15 cellular contexts compared by ENCODE assay signal in the genomic region with DNA sequence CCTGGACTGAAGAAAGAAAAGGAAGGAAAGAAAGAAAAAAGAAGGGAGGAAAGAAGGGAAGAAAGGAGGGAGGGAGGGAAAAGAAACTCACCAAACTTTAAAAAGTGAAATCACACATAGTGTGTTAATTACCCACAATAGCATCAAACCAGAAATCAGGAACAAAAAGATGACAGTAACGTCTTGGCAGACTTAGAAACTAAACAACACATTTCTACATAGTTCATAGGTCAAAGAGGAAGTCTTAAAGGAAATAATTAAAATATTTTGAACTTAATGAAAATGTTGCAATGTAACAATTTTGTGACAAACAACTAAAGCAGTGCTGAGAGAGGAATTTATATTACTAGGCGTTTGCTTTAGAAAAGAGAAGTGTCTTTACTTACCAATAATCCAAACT.
"Had no signal": no experiment of that assay in that cellular context is flagged by ENCODE, and none has a peak within 500 bp of the region (broad histone marks: within the 10 kb centered on the region; RNA-seq: fewer than 3 reads in every experiment).

No MANE protein-coding gene starts in this region.

- H3K36me3 Mint-ChIP-seq: stimulated activated effector memory CD8-positive, alpha-beta T cell treated with anti-CD3 and anti-CD28 coated beads, Interleukin-12 subunit alpha, Interleukin-12 subunit beta, amount 100 ng/mL, for 72 hours had no signal

- H3K4me1 ChIP-seq: right atrium auricular region had no signal

- H3K4me3 ChIP-seq: body of pancreas, right atrium auricular region, smooth muscle cell, tibial artery had no signal

- H3K4me1 Mint-ChIP-seq: activated CD4-positive, alpha-beta T cell treated with anti-CD3 and anti-CD28 coated beads, Interleukin-2, amount 10 ng/mL, durations not matched to agents 7 days and 5 days; stimulated activated effector memory CD8-positive, alpha-beta T cell treated with anti-CD3 and anti-CD28 coated beads, Interleukin-12 subunit alpha, Interleukin-12 subunit beta, amount 100 ng/mL, for 72 hours had no signal

- H3K36me3 ChIP-seq: right atrium auricular region, tibial artery had no signal

- H3K27ac ChIP-seq: epithelial cell of prostate, right atrium auricular region, tibial artery had no signal

- H3K27me3 Mint-ChIP-seq: activated CD4-positive, alpha-beta T cell treated with anti-CD3 and anti-CD28 coated beads, Interleukin-2, amount 10 ng/mL, durations not matched to agents 7 days and 5 days had no signal

- H3K27me3 ChIP-seq: body of pancreas, right atrium auricular region, tibial artery had no signal

- DNase-seq: activated CD4-positive, alpha-beta T cell treated with anti-CD3 and anti-CD28 coated beads, Interleukin-2, amount 10 ng/mL, durations not matched to agents 7 days and 5 days; activated CD4-positive, CD25-positive, alpha-beta regulatory T cell; activated CD8-positive, alpha-beta memory T cell treated with anti-CD3 and anti-CD28 coated beads for 24 hours; amniotic stem cell; central memory CD4-positive, alpha-beta T cell; cortex of kidney; effector memory CD4-positive, alpha-beta T cell; T-helper 2 cell had no signal

- H3K27ac Mint-ChIP-seq: activated CD4-positive, alpha-beta T cell treated with anti-CD3 and anti-CD28 coated beads, Interleukin-2, amount 10 ng/mL, durations not matched to agents 7 days and 5 days; activated T-helper 2 cell treated with anti-CD3 and anti-CD28 coated beads, Interferon-gamma antibody, Interleukin-2, Interleukin-4, amounts not matched to agents 10 μg/mL and 5 μg/mL and 100 μg/mL, durations not matched to agents 14 hours and 24 hours and 36 hours; stimulated activated effector memory CD8-positive, alpha-beta T cell treated with anti-CD3 and anti-CD28 coated beads, Interleukin-12 subunit alpha, Interleukin-12 subunit beta, amount 100 ng/mL, for 72 hours had no signal

- H3K4me3 Mint-ChIP-seq: activated CD4-positive, alpha-beta T cell treated with anti-CD3 and anti-CD28 coated beads, Interleukin-2, amount 10 ng/mL, durations not matched to agents 7 days and 5 days; stimulated activated effector memory CD8-positive, alpha-beta T cell treated with anti-CD3 and anti-CD28 coated beads, Interleukin-12 subunit alpha, Interleukin-12 subunit beta, amount 100 ng/mL, for 72 hours had no signal

- H3K9me3 ChIP-seq: body of pancreas, right atrium auricular region had no signal
